8 cellular contexts compared by ENCODE assay signal in genomic region chr15:43872416-43873020, GRCh38. TPM values are rescaled to one million over a fixed set of nuclear protein-coding genes. Genes with fewer than 3 reads are reported as not detected.
DNase-seq lines count a peak whose midpoint lies in the region; ATAC-seq, FAIRE-seq and TF ChIP-seq lines count a peak whose summit lies in the region.

No MANE protein-coding gene starts in this region.

- peak; percentile 58 for DNase-seq in AG09309 (ENCODE audit: low read depth)
- peak; percentile 84 for DNase-seq in GM03348 (ENCODE audit: low spot score)
- peak; percentile 62 for DNase-seq in NCI-H2171 (lab: John Stamatoyannopoulos, UW)
- peak; percentile 4 for DNase-seq in GM12878 (ENCODE audit: low read depth, low spot score)
- DNase-seq in iPS-NIHi11 (ENCODE audit: low spot score): peak; percentile 79
- peak in 37 of 49 donors; percentile 3 to 82 (median 41) for DNase-seq in substantia nigra (lab: John Stamatoyannopoulos, UW)
- no peak for DNase-seq in sigmoid colon

- no peaks in the 10 kb centered on the region for H3K9me3 ChIP-seq in GM12878 (replicated peaks; ENCODE audit: control insufficient read depth, insufficient read depth, low read length)
- H3K9me3 ChIP-seq in sigmoid colon: no peaks in the 10 kb centered on the region

- H4K20me1 ChIP-seq in GM12878 (ENCODE audit: control insufficient read depth, insufficient read depth): no peaks in the 10 kb centered on the region

- WGBS in GM12878 (ENCODE audit: insufficient coverage, insufficient replicate concordance, low lambda C conversion rate, missing lambda C conversion rate): 90% methylated on average over 6 of the region's 6 CpGs
- 70 to 72% methylated on average over 6 of the region's 6 CpGs for WGBS in sigmoid colon, 2 donors

- SMC1A ChIA-PET in GM12878 (lab: Charles Lee; ENCODE audit: uncharacterized antibody, unreplicated experiment): no interaction called here

- H3K4me3 ChIP-seq in AG09309 (ENCODE audit: control insufficient read depth, low read depth, low read length): no peak overlapping the region
- H3K4me3 ChIP-seq in GM12878: no peak overlapping the region
- no peak overlapping the region for H3K4me3 ChIP-seq in sigmoid colon

- FAIRE-seq in GM12878 (lab: Jason Lieb, UNC): no peak

- in situ Hi-C loops in GM12878 (cut with MboI): no loop called here

- H3K4me1 ChIP-seq in GM12878 (ENCODE audit: control insufficient read depth, insufficient read depth, low read length): no peaks in the 10 kb centered on the region
- H3K4me1 ChIP-seq in sigmoid colon: peaks cover 0 to 9% (median 0%) of the 10 kb centered on the region in 4 donors

- H3K27ac ChIP-seq in GM12878 (ENCODE audit: control insufficient read depth, insufficient read depth) (no peak overlapping the region), substantia nigra (ENCODE audit: low read depth, low read length, poor library complexity, severe bottlenecking) (peak overlapping the region; percentile 40), sigmoid colon (no peak overlapping the region)

- TF ChIP-seq CTCF in AG09309 (IDR thresholded peaks at IDR 0.05; ENCODE audit: control insufficient read depth, insufficient read depth, low read depth, low read length, missing control alignments) (peak; percentile 80), GM12878 (IDR thresholded peaks at IDR 0.05 in 2 of 3, conservative IDR thresholded peaks at IDR 0.05 in 1 of 3; ENCODE audit: control insufficient read depth in 2 of 3, extremely low read depth in 1 of 3, insufficient read depth in 1 of 3, low read depth in 3 of 3, low read length in 3 of 3) (peak; percentile 47 to 55 (median 51)), sigmoid colon (IDR thresholded peaks at IDR 0.05) (peak in 2 of 4 experiments; percentile 35 to 44)

- POLR2A ChIA-PET in GM12878 (lab: Charles Lee): no interaction called here

- BruUV-seq in GM12878 (replicated peaks; lab: Mats Ljungman, UMichigan): no TSS peak

- RAD21 ChIA-PET in GM12878 (lab: Charles Lee; ENCODE audit: unreplicated experiment): no interaction called here

- H3K36me3 ChIP-seq in GM12878 (ENCODE audit: control insufficient read depth in 2 of 2, insufficient read depth in 2 of 2, low read length in 1 of 2) (peaks cover 7 to 15% of the 10 kb centered on the region in 2 experiments), sigmoid colon (no peaks in the 10 kb centered on the region)

- ATAC-seq in GM12878 (peak; percentile 74), GM18873 (IDR thresholded peaks at IDR 0.05; ENCODE audit: low FRiP score, unreplicated experiment) (no peak)

- H3K4me2 ChIP-seq in GM12878 (ENCODE audit: control insufficient read depth, insufficient read depth): no peak overlapping the region

- no peak overlapping the region for H2AFZ ChIP-seq in GM12878 (ENCODE audit: control insufficient read depth, low read depth, low read length)

- TF ChIP-seq EP300 in GM12878 (IDR thresholded peaks at IDR 0.05; ENCODE audit: borderline replicate concordance in 1 of 2, control insufficient read depth in 1 of 2, low read depth in 2 of 2, low read length in 2 of 2): no peak
- TF ChIP-seq EP300 in sigmoid colon (IDR thresholded peaks at IDR 0.05): no peak

- CTCF ChIA-PET in GM12878 (lab: Yijun Ruan, JAX): interaction anchor here (0.9 to 2.4 kb wide), 4 partner anchors 9 to 194 kb away, joined by 3 to 10 read pairs (median 3); no protein-coding TSS in a partner anchor

- H3K27me3 ChIP-seq in GM12878 (replicated peaks in 1 of 2; ENCODE audit: control insufficient read depth in 2 of 2, insufficient read depth in 2 of 2, low read length in 1 of 2) (no peaks in the 10 kb centered on the region), sigmoid colon (no peaks in the 10 kb centered on the region)

- TF ChIP-seq POLR2A in GM12878 (IDR thresholded peaks at IDR 0.05; ENCODE audit: low read depth, low read length): no peak
- no peak for TF ChIP-seq POLR2A in sigmoid colon (IDR thresholded peaks at IDR 0.05)

- no peak overlapping the region for H3K9ac ChIP-seq in GM12878 (ENCODE audit: control insufficient read depth, insufficient read depth, low read length)

- H3K79me2 ChIP-seq in GM12878 (ENCODE audit: control insufficient read depth, insufficient read depth, low read length): no peaks in the 10 kb centered on the region

- intact Hi-C loops in GM12878 (cut with micrococcal nuclease; ENCODE audit: unreplicated experiment): no loop called here
- intact Hi-C loops in sigmoid colon (cut with DNase I): loop anchor here (5.0 kb wide), 1 partner anchor 350 kb away; no protein-coding TSS in a partner anchor

- TF ChIP-seq RAD21 in GM12878 (IDR thresholded peaks at IDR 0.05; ENCODE audit: insufficient read depth, low read depth, low read length): peak; percentile 29

TF ChIP-seq in GM12878, 131 proteins besides CTCF, POLR2A, EP300 and RAD21:
- TF ChIP-seq POU2F2 (IDR thresholded peaks at IDR 0.05; ENCODE audit: borderline replicate concordance, low read depth, low read length) (no peak), CBFB (IDR thresholded peaks at IDR 0.05; ENCODE audit: low read depth) (no peak), RB1 (IDR thresholded peaks at IDR 0.05; ENCODE audit: borderline replicate concordance) (no peak), CHD2 (IDR thresholded peaks at IDR 0.05; ENCODE audit: borderline replicate concordance, low read depth, low read length) (no peak), NFIC (IDR thresholded peaks at IDR 0.05; ENCODE audit: low read depth, low read length) (no peak), NR2F1 (conservative IDR thresholded peaks at IDR 0.05) (no peak), RAD51 (IDR thresholded peaks at IDR 0.05) (no peak), ZNF217 (IDR thresholded peaks at IDR 0.05) (no peak)

RNA-seq across cellular contexts. Expression of gene WDR76, which starts 45.7 kb away (rescaled TPM):
- 55.7 and 69.0 TPM in 2 replicates for total RNA-seq in GM12878 (2013; cell fraction: nucleolus; rRNA removed)
- total RNA-seq in GM12878 (2014; rRNA removed) (41.9 and 49.5 TPM in 2 replicates), GM12878 (2014; rRNA removed; fragmentation: Illumina TruSeq; extraction: Trizol) (59.7 and 63.2 TPM in 2 replicates), GM12878 (2021) (43.0 and 46.7 TPM in 2 replicates), sigmoid colon (10 to 100 TPM in 3 of 4 donors, 1 to 10 TPM in 1; 8.9 to 11.6 (median 11.0) TPM)
- polyA plus RNA-seq in GM12878 (2011; ENCODE audit: low read depth): 7.9 TPM
- polyA plus RNA-seq in GM12878 (2011; rRNA removed) (30.3 and 39.2 TPM in 2 replicates), GM12878 (2014; fragmentation: Illumina TruSeq; extraction: Trizol) (58.3 and 74.3 TPM in 2 replicates), GM12878 (2014; fragmentation: Nextera tagmentation; extraction: Ambion mirVana) (10 to 100 TPM in 1 of 2 experiments, 1 to 10 TPM in 1; 8.0 to 20.9 TPM), GM12878 (2014; rRNA removed) (28.3 and 38.8 TPM in 2 replicates), GM12878 (2016; fragmentation: Nextera tagmentation; extraction: Ambion mirVana) (10 to 100 TPM; 22.0 to 27.4 TPM), sigmoid colon (1 to 10 TPM; 1.2 to 5.4 (median 2.5) TPM)
- 14.3 and 16.0 TPM in 2 replicates for polyA plus RNA-seq in GM12878 (2011; cell fraction: cytosol; rRNA removed)
- polyA plus RNA-seq in GM12878 (2011; cell fraction: nucleus; rRNA removed): 11.8 and 18.0 TPM in 2 replicates
- 12.3 and 16.4 TPM in 2 replicates for polyA plus RNA-seq in GM12878 (2012)
- polyA minus RNA-seq in GM12878 (2011; rRNA and poly(A)+ RNA removed): 28.0 and 28.6 TPM in 2 replicates
- polyA minus RNA-seq in GM12878 (2011; cell fraction: cytosol; rRNA and poly(A)+ RNA removed): 12.7 and 15.3 TPM in 2 replicates
- 7.5 and 9.0 TPM in 2 replicates for polyA minus RNA-seq in GM12878 (2011; cell fraction: nucleus; rRNA and poly(A)+ RNA removed)

RNA-seq across cellular contexts. Expression of gene MFAP1, which starts 48.0 kb away (rescaled TPM):
- total RNA-seq in GM12878 (2013; cell fraction: nucleolus; rRNA removed): 23.9 and 25.1 TPM in 2 replicates
- total RNA-seq in GM12878 (2014; rRNA removed) (24.5 and 33.1 TPM in 2 replicates), GM12878 (2014; rRNA removed; fragmentation: Illumina TruSeq; extraction: Trizol) (61.5 and 66.1 TPM in 2 replicates), GM12878 (2021) (35.8 and 37.0 TPM in 2 replicates), sigmoid colon (10 to 100 TPM; 12.7 to 20.0 (median 15.2) TPM)
- polyA plus RNA-seq in GM12878 (2011; ENCODE audit: low read depth): 31.1 TPM
- polyA plus RNA-seq in GM12878 (2011; rRNA removed) (43.1 and 57.9 TPM in 2 replicates), GM12878 (2014; fragmentation: Illumina TruSeq; extraction: Trizol) (67.3 and 72.4 TPM in 2 replicates), GM12878 (2014; fragmentation: Nextera tagmentation; extraction: Ambion mirVana) (10 to 100 TPM; 34.9 to 51.6 TPM), GM12878 (2014; rRNA removed) (23.9 and 33.0 TPM in 2 replicates), GM12878 (2016; fragmentation: Nextera tagmentation; extraction: Ambion mirVana) (10 to 100 TPM; 54.8 to 58.6 TPM), sigmoid colon (10 to 100 TPM; 21.0 to 27.0 (median 22.9) TPM)
- polyA plus RNA-seq in GM12878 (2011; cell fraction: cytosol; rRNA removed): 26.9 and 28.4 TPM in 2 replicates
- polyA plus RNA-seq in GM12878 (2011; cell fraction: nucleus; rRNA removed): 20.4 and 30.3 TPM in 2 replicates
- 31.3 and 39.7 TPM in 2 replicates for polyA plus RNA-seq in GM12878 (2012)
- 29.1 and 30.1 TPM in 2 replicates for polyA minus RNA-seq in GM12878 (2011; rRNA and poly(A)+ RNA removed)
- polyA minus RNA-seq in GM12878 (2011; cell fraction: cytosol; rRNA and poly(A)+ RNA removed): 11.0 and 18.3 TPM in 2 replicates
- 8.5 and 13.1 TPM in 2 replicates for polyA minus RNA-seq in GM12878 (2011; cell fraction: nucleus; rRNA and poly(A)+ RNA removed)
